Comparison of ENCODE assay signal across 11 cellular contexts in genomic region chr1:244324176-244324883, GRCh38.
DNase-seq lines count a peak whose midpoint lies in the region; ATAC-seq, FAIRE-seq and TF ChIP-seq lines count a peak whose summit lies in the region.
"Had no signal": no experiment of that assay in that cellular context is flagged by ENCODE, and none has a peak within 500 bp of the region (broad histone marks: within the 10 kb centered on the region; RNA-seq: fewer than 3 reads in every experiment).

No MANE protein-coding gene starts in this region.

- ATAC-seq in activated naive CD4-positive, alpha-beta T cell treated with anti-CD3 and anti-CD28 coated beads, Interleukin-2, amount 50 U/mL, for 72 hours = no peak
- ATAC-seq in T-helper 17 cell (no peak), HG02588 (IDR thresholded peaks at IDR 0.05; ENCODE audit: unreplicated experiment) (no peak), GM19397 (IDR thresholded peaks at IDR 0.05; ENCODE audit: unreplicated experiment) (no peak), GM21576 (IDR thresholded peaks at IDR 0.05; ENCODE audit: unreplicated experiment) (no peak)
- ATAC-seq: WTC11 had no signal

- peak overlapping the region; percentile 44 for H3K4me3 Mint-ChIP-seq in activated naive CD4-positive, alpha-beta T cell treated with anti-CD3 and anti-CD28 coated beads, Interleukin-2, amount 10 ng/mL, durations not matched to agents 7 days and 5 days
- no peak overlapping the region for H3K4me3 Mint-ChIP-seq in T-helper 17 cell
- H3K4me3 Mint-ChIP-seq: nephron, WTC11 had no signal

- in situ Hi-C loops in transverse colon (cut with MboI; ENCODE audit: low pct_ligation_motif_present in 1 of 4, low pct_unique_long_range_greater_than_20kb in 1 of 4, low sequenced_read_pairs in 3 of 4) = no loop called here

- 93 to 95% methylated on average over 7 to 8 of the region's 8 CpGs for WGBS in transverse colon (ENCODE audit: low coverage in 1 of 2), 2 donors

- H3K27me3 ChIP-seq in transverse colon = no peaks in the 10 kb centered on the region

- peak overlapping the region; percentile 15 to 90 for H3K27ac ChIP-seq in kidney (ENCODE audit: low read depth in 2 of 2, low read length in 2 of 2)
- H3K27ac ChIP-seq in transverse colon = peak overlapping the region; percentile 6 to 71 (median 27)

- no peak overlapping the region for H3K9ac ChIP-seq in kidney (ENCODE audit: low read length in 2 of 2)

- no peak for TF ChIP-seq CTCF in kidney (IDR thresholded peaks at IDR 0.05; ENCODE audit: borderline replicate concordance, extremely low read depth, insufficient read depth)
- TF ChIP-seq CTCF in transverse colon (IDR thresholded peaks at IDR 0.05) = no peak

- intact Hi-C loops in kidney (cut with DNase I) = no loop called here
- intact Hi-C loops in transverse colon (cut with DNase I; ENCODE audit: low total_unique reads) = no loop called here

- no peaks in the 10 kb centered on the region for H3K27me3 Mint-ChIP-seq in activated naive CD4-positive, alpha-beta T cell treated with anti-CD3 and anti-CD28 coated beads, Interleukin-2, amount 10 ng/mL, durations not matched to agents 7 days and 5 days
- no peaks in the 10 kb centered on the region for H3K27me3 Mint-ChIP-seq in T-helper 17 cell

- peaks cover 57% of the 10 kb centered on the region for H3K4me1 Mint-ChIP-seq in activated naive CD4-positive, alpha-beta T cell treated with anti-CD3 and anti-CD28 coated beads, Interleukin-2, amount 10 ng/mL, durations not matched to agents 7 days and 5 days
- peaks cover 27% of the 10 kb centered on the region for H3K4me1 Mint-ChIP-seq in T-helper 17 cell
- H3K4me1 Mint-ChIP-seq: nephron had no signal

- FAIRE-seq in kidney (lab: Jason Lieb, UNC) = no peak

- H3K36me3 Mint-ChIP-seq in activated naive CD4-positive, alpha-beta T cell treated with anti-CD3 and anti-CD28 coated beads, Interleukin-2, amount 10 ng/mL, durations not matched to agents 7 days and 5 days = peaks cover 10% of the 10 kb centered on the region
- peaks cover 0 to 5% of the 10 kb centered on the region in 2 donors for H3K36me3 Mint-ChIP-seq in activated naive CD4-positive, alpha-beta T cell treated with anti-CD3 and anti-CD28 coated beads, Interleukin-2, amount 50 U/mL, for 72 hours
- peaks cover 11% of the 10 kb centered on the region for H3K36me3 Mint-ChIP-seq in T-helper 17 cell (ENCODE audit: low read depth)

- CTCF ChIA-PET in activated naive CD4-positive, alpha-beta T cell treated with anti-CD3 and anti-CD28 coated beads, Interleukin-2, amount 10 ng/mL, durations not matched to agents 7 days and 5 days (lab: Charles Lee) = interaction anchor here (0.9 to 2.5 kb wide), 4 partner anchors 16 to 90 kb away, joined by 3 to 7 read pairs (median 4); no protein-coding TSS in a partner anchor

- TF ChIP-seq POLR2A in transverse colon (IDR thresholded peaks at IDR 0.05) = no peak

- H3K36me3 ChIP-seq in kidney (ENCODE audit: control insufficient read depth in 1 of 2, insufficient read depth in 2 of 2, low read length in 2 of 2) (no peaks in the 10 kb centered on the region), transverse colon (no peaks in the 10 kb centered on the region)

- H3K9me3 Mint-ChIP-seq in activated naive CD4-positive, alpha-beta T cell treated with anti-CD3 and anti-CD28 coated beads, Interleukin-2, amount 10 ng/mL, durations not matched to agents 7 days and 5 days = peaks cover 11% of the 10 kb centered on the region
- peaks cover 0 to 4% of the 10 kb centered on the region in 2 donors for H3K9me3 Mint-ChIP-seq in activated naive CD4-positive, alpha-beta T cell treated with anti-CD3 and anti-CD28 coated beads, Interleukin-2, amount 50 U/mL, for 72 hours

- H3K4me1 ChIP-seq in kidney (ENCODE audit: control insufficient read depth in 1 of 2, insufficient read depth in 1 of 2, low read depth in 1 of 2, low read length in 2 of 2) (no peaks in the 10 kb centered on the region), transverse colon (peaks cover 0 to 35% (median 7%) of the 10 kb centered on the region in 4 donors)

- H3K9me3 ChIP-seq in T-helper 17 cell (ENCODE audit: control insufficient read depth, low read length, poor library complexity, severe bottlenecking) (no peaks in the 10 kb centered on the region), kidney (ENCODE audit: control insufficient read depth in 1 of 2, low read length in 2 of 2) (no peaks in the 10 kb centered on the region), transverse colon (peaks cover 0 to 5% of the 10 kb centered on the region in 2 donors)

- H3K27ac Mint-ChIP-seq in activated naive CD4-positive, alpha-beta T cell treated with anti-CD3 and anti-CD28 coated beads, Interleukin-2, amount 10 ng/mL, durations not matched to agents 7 days and 5 days = peak overlapping the region; percentile 81
- no peak overlapping the region for H3K27ac Mint-ChIP-seq in activated naive CD4-positive, alpha-beta T cell treated with anti-CD3 and anti-CD28 coated beads, Interleukin-2, amount 50 U/mL, for 72 hours
- H3K27ac Mint-ChIP-seq in T-helper 17 cell = peak overlapping the region; percentile 87
- H3K27ac Mint-ChIP-seq: nephron, WTC11 had no signal

- DNase-seq in activated naive CD4-positive, alpha-beta T cell treated with anti-CD3 and anti-CD28 coated beads, Interleukin-2, amount 10 ng/mL, durations not matched to agents 7 days and 5 days = no peak
- no peak for DNase-seq in activated naive CD4-positive, alpha-beta T cell treated with anti-CD3 and anti-CD28 coated beads, Interleukin-2, amount 50 U/mL, for 72 hours (ENCODE audit: low spot score in 2 of 2)
- no peak for DNase-seq in T-helper 17 cell
- DNase-seq in kidney = no peak
- DNase-seq in transverse colon = no peak
- DNase-seq: NCI-H187 had no signal

- no peak for TF ChIP-seq EP300 in transverse colon (IDR thresholded peaks at IDR 0.05; ENCODE audit: low read depth)

- H3K4me3 ChIP-seq in kidney (ENCODE audit: low read length in 2 of 2) (no peak overlapping the region), transverse colon (no peak overlapping the region)

Comparison
In these comparisons a context has a peak if more than half of its experiments do, and no peak if none do; other contexts are left out.
1. H3K27ac Mint-ChIP-seq: peak in activated naive CD4-positive, alpha-beta T cell treated with anti-CD3 and anti-CD28 coated beads, Interleukin-2, amount 10 ng/mL, durations not matched to agents 7 days and 5 days (single experiment) and T-helper 17 cell (single experiment); none in activated naive CD4-positive, alpha-beta T cell treated with anti-CD3 and anti-CD28 coated beads, Interleukin-2, amount 50 U/mL, for 72 hours (0 of 2).